ENCODE assay signal across 14 cellular contexts in the genomic region with DNA sequence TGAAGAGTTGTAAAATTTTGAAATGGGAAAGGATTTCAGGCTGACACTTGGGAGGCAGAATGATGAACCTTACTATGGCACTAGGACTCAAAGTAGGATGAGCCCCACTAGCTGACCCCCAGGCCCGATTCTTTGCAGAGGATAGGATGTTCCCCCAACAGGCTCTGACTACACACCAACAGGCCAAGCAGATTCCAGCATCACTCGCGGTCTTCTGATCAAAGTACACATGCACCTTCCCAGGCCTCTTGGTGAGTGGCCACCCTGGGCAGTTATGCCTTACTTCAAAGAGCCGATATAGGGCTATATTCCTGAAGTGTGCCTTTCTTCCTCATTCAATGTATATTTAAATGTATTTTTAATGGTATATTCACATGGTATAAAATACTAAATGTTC.
"Had no signal": no experiment of that assay in that cellular context is flagged by ENCODE, and none has a peak within 500 bp of the region (broad histone marks: within the 10 kb centered on the region; RNA-seq: fewer than 3 reads in every experiment).

No MANE protein-coding gene starts in this region.

- H3K4me1 ChIP-seq: foreskin keratinocyte, psoas muscle, transverse colon had no signal

- H3K27ac ChIP-seq: foreskin keratinocyte, hepatocyte, neutrophil, psoas muscle, thoracic aorta, transverse colon had no signal

- H2AFZ ChIP-seq: hepatocyte had no signal

- H3K36me3 ChIP-seq: neutrophil, thoracic aorta, transverse colon had no signal

- H3K4me3 ChIP-seq: hepatocyte, psoas muscle, thoracic aorta, transverse colon had no signal

- H3K9me3 ChIP-seq: neutrophil, psoas muscle, thoracic aorta, transverse colon had no signal

- H3K4me2 ChIP-seq: hepatocyte had no signal

- H3K27ac Mint-ChIP-seq: memory B cell had no signal

- H3K9me3 Mint-ChIP-seq: central memory CD8-positive, alpha-beta T cell; memory B cell; naive thymus-derived CD4-positive, alpha-beta T cell had no signal

- H3K27me3 Mint-ChIP-seq: central memory CD8-positive, alpha-beta T cell; memory B cell; naive thymus-derived CD4-positive, alpha-beta T cell had no signal

- ATAC-seq: foreskin keratinocyte; left colon; naive thymus-derived CD4-positive, alpha-beta T cell; psoas muscle had no signal

- H3K4me1 Mint-ChIP-seq: central memory CD8-positive, alpha-beta T cell had no signal

- H3K27me3 ChIP-seq: foreskin keratinocyte, hepatocyte, neutrophil, transverse colon had no signal

- H3K4me3 Mint-ChIP-seq: central memory CD8-positive, alpha-beta T cell; memory B cell; naive thymus-derived CD4-positive, alpha-beta T cell had no signal

- DNase-seq: foreskin keratinocyte; kidney; left colon; naive thymus-derived CD4-positive, alpha-beta T cell; small intestine; stimulated activated CD4-positive, alpha-beta T cell treated with anti-CD3 and anti-CD28 coated beads, Interleukin-12 subunit alpha, Interleukin-12 subunit beta, amount 100 ng/mL, for 4 hours; stimulated activated naive CD4-positive, alpha-beta T cell treated with Interleukin-2 at 50 U/mL for 16 hours; transverse colon had no signal
